In the genomic region with DNA sequence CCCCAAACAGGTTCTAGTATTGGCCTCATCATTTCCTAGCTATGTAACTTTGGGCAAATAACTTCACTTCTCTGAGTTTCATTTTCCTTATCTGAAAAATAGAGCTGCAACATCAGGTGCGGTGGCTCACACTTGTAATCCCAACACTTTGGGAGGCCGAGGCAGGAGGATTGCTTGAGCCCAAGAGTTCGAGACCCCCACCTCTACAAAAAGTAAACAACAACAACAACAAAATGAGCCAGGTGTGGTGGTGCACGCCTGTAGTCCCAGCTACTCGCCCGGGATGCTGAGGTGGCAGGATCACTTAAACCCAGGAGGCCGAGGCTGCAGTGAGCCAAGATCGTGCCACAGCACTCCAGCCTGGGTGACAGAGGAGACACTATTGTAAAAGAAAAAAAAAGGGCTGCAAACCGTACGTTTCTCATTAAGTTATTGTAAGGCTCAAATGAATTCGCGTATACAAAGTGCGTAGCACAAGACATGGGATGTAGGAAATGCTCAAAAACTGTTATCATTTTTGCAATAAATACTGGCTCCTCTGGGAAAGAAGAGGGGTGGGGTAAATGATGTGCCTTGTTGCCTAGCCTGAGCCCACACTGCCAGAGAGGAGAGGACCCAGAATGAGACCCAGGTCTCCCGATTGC, we compare ENCODE assay signal across 9 cellular contexts. TPM values are rescaled to one million over a fixed set of nuclear protein-coding genes. Genes with fewer than 3 reads are reported as not detected.
DNase-seq lines count a peak whose midpoint lies in the region; ATAC-seq and TF ChIP-seq lines count a peak whose summit lies in the region.
"Had no signal": no experiment of that assay in that cellular context is flagged by ENCODE, and none has a peak within 500 bp of the region (broad histone marks: within the 10 kb centered on the region; RNA-seq: fewer than 3 reads in every experiment).

No MANE protein-coding gene starts in this region.

- H3K9me3 ChIP-seq in MM.1S (replicated peaks; ENCODE audit: insufficient read depth, low read length) = no peaks in the 10 kb centered on the region
- no peaks in the 10 kb centered on the region for H3K9me3 ChIP-seq in ectodermal cell (ENCODE audit: control insufficient read depth, low read length)

- no peak overlapping the region for H2AFZ ChIP-seq in MM.1S (ENCODE audit: low read length)

- H3K9me3 Mint-ChIP-seq in nephron progenitor cell = no peaks in the 10 kb centered on the region

- H3K4me1 Mint-ChIP-seq in nephron progenitor cell = peaks cover 36% of the 10 kb centered on the region

- no peak for TF ChIP-seq CTCF in AG10803 (conservative IDR thresholded peaks at IDR 0.05; ENCODE audit: low read length)
- TF ChIP-seq CTCF in MM.1S (IDR thresholded peaks at IDR 0.05; ENCODE audit: low read length) = no peak
- no peak for TF ChIP-seq CTCF in nephron progenitor cell (IDR thresholded peaks at IDR 0.05)

- H3K27me3 ChIP-seq in MM.1S (replicated peaks; ENCODE audit: insufficient read depth, low read length) (no peaks in the 10 kb centered on the region), ectodermal cell (ENCODE audit: control insufficient read depth, insufficient read depth, low read length, poor library complexity, severe bottlenecking) (no peaks in the 10 kb centered on the region)

- WGBS in ectodermal cell, 2 experiments = 86% methylated on average over 14 of the region's 14 CpGs

- H3K27ac Mint-ChIP-seq in nephron progenitor cell = no peak overlapping the region

- no peaks in the 10 kb centered on the region; the same call in 1 of the 2 replicates for H3F3A ChIP-seq in MM.1S (ENCODE audit: insufficient read depth, low read length)

- peak overlapping the region; percentile 50; the same call in 1 of the 2 replicates for H3K4me2 ChIP-seq in MM.1S (ENCODE audit: low read depth, low read length)

- no peaks in the 10 kb centered on the region for H3K4me1 ChIP-seq in MM.1S (ENCODE audit: low read length)
- H3K4me1 ChIP-seq in ectodermal cell (ENCODE audit: control insufficient read depth, insufficient read depth, low read length) = peaks cover 7% of the 10 kb centered on the region

- H4K20me1 ChIP-seq in MM.1S (ENCODE audit: insufficient read depth, low read length) = no peaks in the 10 kb centered on the region

- H3K79me2 ChIP-seq in MM.1S (ENCODE audit: low read length) = peaks cover 20% of the 10 kb centered on the region

- DNase-seq in AG10803 (ENCODE audit: low read depth) (no peak), MM.1S (no peak), nephron progenitor cell (no peak), SHP77 treated with DMSO at 0.1 percent for 48 hours (lab: John Stamatoyannopoulos, UW) (no peak)
- DNase-seq: NCI-H2029 treated with DMSO at 0.1 percent for 48 hours had no signal

- H3K9ac ChIP-seq in MM.1S (ENCODE audit: low read length) = peak overlapping the region; percentile 64; the same call in 1 of the 2 replicates

- H3K4me3 ChIP-seq in AG10803 (ENCODE audit: low read length) (peak overlapping the region; percentile 81), MM.1S (ENCODE audit: low read length) (peak overlapping the region; percentile 78), ectodermal cell (ENCODE audit: insufficient read depth, low read depth, low read length) (peak overlapping the region; percentile 89)

- H3K36me3 Mint-ChIP-seq in nephron progenitor cell (ENCODE audit: low read depth) = peaks cover 8% of the 10 kb centered on the region

- peak overlapping the region; percentile 90 for H3K4me3 Mint-ChIP-seq in nephron progenitor cell

- H3K27me3 Mint-ChIP-seq in nephron progenitor cell (ENCODE audit: low read depth, poor library complexity) = peaks cover 16% of the 10 kb centered on the region

- ATAC-seq in HG02798 (IDR thresholded peaks at IDR 0.05; ENCODE audit: poor library complexity, unreplicated experiment) (no peak), GM19328 (IDR thresholded peaks at IDR 0.05; ENCODE audit: unreplicated experiment) (no peak), HG03175 (IDR thresholded peaks at IDR 0.05; ENCODE audit: unreplicated experiment) (no peak)

- H3K27ac ChIP-seq in MM.1S (ENCODE audit: low read length) (no peak overlapping the region), ectodermal cell (ENCODE audit: insufficient read depth, low read depth, low read length, poor library complexity, severe bottlenecking) (no peak overlapping the region)

- H3K9me2 ChIP-seq in MM.1S (replicated peaks; ENCODE audit: insufficient read depth, low read length) = no peaks in the 10 kb centered on the region

- H3K36me3 ChIP-seq in MM.1S (replicated peaks; ENCODE audit: insufficient read depth, low read length) = no peaks in the 10 kb centered on the region
- no peaks in the 10 kb centered on the region for H3K36me3 ChIP-seq in ectodermal cell (ENCODE audit: control insufficient read depth, insufficient read depth, low read length)

RNA-seq across cellular contexts. Expression of a gene that starts 0.9 kb away (rescaled TPM):
- 28.2 TPM for polyA plus RNA-seq in ectodermal cell (2013, experiment 1 of 4)
- 29.8 TPM for polyA plus RNA-seq in ectodermal cell (2013, experiment 2 of 4)
- 25.0 TPM for polyA plus RNA-seq in ectodermal cell (2013, experiment 3 of 4)
- polyA plus RNA-seq in ectodermal cell (2013, experiment 4 of 4) = 30.0 TPM

RNA-seq across cellular contexts. Expression of a gene that starts 48.2 kb away (rescaled TPM):
- polyA plus RNA-seq in ectodermal cell (2013, experiment 1 of 4) = 23.1 TPM
- polyA plus RNA-seq in ectodermal cell (2013, experiment 2 of 4) = 26.6 TPM
- polyA plus RNA-seq in ectodermal cell (2013, experiment 3 of 4) = 19.8 TPM
- polyA plus RNA-seq in ectodermal cell (2013, experiment 4 of 4) = 19.8 TPM

RNA-seq across cellular contexts. Expression of a gene that starts 51.3 kb away (rescaled TPM):
- polyA plus RNA-seq in ectodermal cell (2013, experiment 1 of 4) = 25.9 TPM
- polyA plus RNA-seq in ectodermal cell (2013, experiment 2 of 4) = 26.7 TPM
- polyA plus RNA-seq in ectodermal cell (2013, experiment 3 of 4) = 22.4 TPM
- polyA plus RNA-seq in ectodermal cell (2013, experiment 4 of 4) = 26.9 TPM
